In genomic region chr1:31798433-31799195, GRCh38 we compare ENCODE assay signal across 1 cellular context.
TF ChIP-seq lines count a peak whose summit lies in the region.

No MANE protein-coding gene starts in this region.

TF ChIP-seq in GM12878, 131 proteins besides CTCF, POLR2A, EP300 and RAD21:
- TF ChIP-seq CUX1 (IDR thresholded peaks at IDR 0.05; ENCODE audit: insufficient replicate concordance, low read depth, low read length) (no peak), WRNIP1 (IDR thresholded peaks at IDR 0.05; ENCODE audit: borderline replicate concordance, low read depth, low read length) (no peak), BHLHE40 (IDR thresholded peaks at IDR 0.05; ENCODE audit: borderline replicate concordance in 1 of 2, low read depth in 2 of 2, low read length in 1 of 2) (peak in 1 of 2 experiments; percentile 20; a peak in 1 of 4 replicates), BCL11A (IDR thresholded peaks at IDR 0.05; ENCODE audit: low read depth, low read length) (no peak)
